Comparison of ENCODE assay signal across 8 cellular contexts in the genomic region with DNA sequence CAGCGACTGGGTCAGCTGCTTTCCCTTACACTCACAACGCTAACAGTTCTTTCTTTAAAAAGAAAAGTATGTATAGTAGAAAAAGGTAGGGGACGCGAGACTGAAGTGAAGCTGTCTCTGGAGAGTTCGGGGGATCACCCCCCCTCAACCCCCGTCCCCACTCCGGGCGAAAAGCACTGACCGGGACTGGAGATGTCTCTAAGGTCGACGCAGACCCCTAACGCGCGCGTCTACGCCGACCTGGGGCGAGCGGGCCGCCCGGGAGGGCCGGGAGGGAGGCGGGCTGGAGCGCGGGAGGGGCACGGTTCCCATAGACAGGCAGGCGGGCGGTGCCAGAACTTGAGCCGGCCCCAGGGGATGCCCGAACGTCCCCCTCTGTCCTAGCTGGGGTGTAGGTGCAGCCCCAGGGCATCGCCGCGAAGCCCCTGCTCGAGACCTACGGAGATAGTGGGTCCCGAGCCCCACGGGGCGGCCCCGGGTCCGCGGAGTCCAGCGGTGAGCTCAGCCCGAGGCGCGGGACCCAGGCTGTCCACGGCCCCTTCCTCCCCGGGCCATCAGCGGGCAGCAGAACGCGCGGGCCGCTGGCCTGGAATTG.
DNase-seq lines count a peak whose midpoint lies in the region; ATAC-seq and TF ChIP-seq lines count a peak whose summit lies in the region.

No MANE protein-coding gene starts in this region.

- ATAC-seq in HG02884 (IDR thresholded peaks at IDR 0.05; ENCODE audit: unreplicated experiment) = peak; percentile 37

- intact Hi-C loops in ascending aorta (cut with DNase I) = loop anchor here (1.0 to 2.0 kb wide), 3 partner anchors 19 to 195 kb away; a partner anchor contains a TSS

- H3K4me1 ChIP-seq in SJSA1 (replicated peaks) (peaks cover 42% of the 10 kb centered on the region), ascending aorta (peaks cover 4 to 21% of the 10 kb centered on the region in 2 donors)

- peak overlapping the region; percentile 87 for H3K27ac ChIP-seq in SJSA1
- H3K27ac ChIP-seq in ascending aorta = peak overlapping the region; percentile 86 to 95

- H3K4me3 ChIP-seq in SJSA1 (peak overlapping the region; percentile 96), ascending aorta (peak overlapping the region; percentile 83 to 84), iPS-18c (ENCODE audit: insufficient read depth, low read depth, low read length) (peak overlapping the region; percentile 77)

- peaks cover 20% of the 10 kb centered on the region for H3K36me3 ChIP-seq in SJSA1
- no peaks in the 10 kb centered on the region for H3K36me3 ChIP-seq in ascending aorta

- no peaks in the 10 kb centered on the region for H3K27me3 ChIP-seq in SJSA1 (replicated peaks)
- H3K27me3 ChIP-seq in ascending aorta = no peaks in the 10 kb centered on the region

- peak; percentile 8 for DNase-seq in NCI-H1694 (lab: John Stamatoyannopoulos, UW)
- no peak for DNase-seq in NCI-H1694 treated with DMSO at 0.1 percent for 48 hours (lab: John Stamatoyannopoulos, UW)
- peak; percentile 54 to 80 for DNase-seq in SJSA1 (ENCODE audit: low read depth in 1 of 2, low spot score in 2 of 2)
- peak in 1 of 2 donors; percentile 80 for DNase-seq in ascending aorta (ENCODE audit: low spot score in 2 of 2)
- peak; percentile 46 for DNase-seq in stimulated activated CD4-positive, alpha-beta T cell treated with anti-CD3 and anti-CD28 coated beads, Interleukin-12 subunit alpha, Interleukin-12 subunit beta, amount 100 ng/mL, for 4 hours
- no peak for DNase-seq in DMS153 treated with DMSO at 0.1 percent for 48 hours (lab: John Stamatoyannopoulos, UW; ENCODE audit: unreplicated experiment)

- H3K9me3 ChIP-seq in SJSA1 (replicated peaks) (no peaks in the 10 kb centered on the region; the same call in 1 of the 2 replicates), ascending aorta (no peaks in the 10 kb centered on the region), iPS-18c (ENCODE audit: control insufficient read depth, insufficient read depth, low read length) (no peaks in the 10 kb centered on the region)

- no peak for TF ChIP-seq CTCF in ascending aorta (IDR thresholded peaks at IDR 0.05)

Comparison
In these comparisons a context has a peak if more than half of its experiments do, and no peak if none do; other contexts are left out.
1. DNase-seq: peak in NCI-H1694 (single experiment), SJSA1 (2 of 2) and stimulated activated CD4-positive, alpha-beta T cell treated with anti-CD3 and anti-CD28 coated beads, Interleukin-12 subunit alpha, Interleukin-12 subunit beta, amount 100 ng/mL, for 4 hours (single experiment); none in NCI-H1694 treated with DMSO at 0.1 percent for 48 hours (single experiment) and DMS153 treated with DMSO at 0.1 percent for 48 hours (single experiment).
2. Peak in every context shown above with its lines, with median percentiles within 50 percentile points of each other: H3K4me3 ChIP-seq.